In the genomic region with DNA sequence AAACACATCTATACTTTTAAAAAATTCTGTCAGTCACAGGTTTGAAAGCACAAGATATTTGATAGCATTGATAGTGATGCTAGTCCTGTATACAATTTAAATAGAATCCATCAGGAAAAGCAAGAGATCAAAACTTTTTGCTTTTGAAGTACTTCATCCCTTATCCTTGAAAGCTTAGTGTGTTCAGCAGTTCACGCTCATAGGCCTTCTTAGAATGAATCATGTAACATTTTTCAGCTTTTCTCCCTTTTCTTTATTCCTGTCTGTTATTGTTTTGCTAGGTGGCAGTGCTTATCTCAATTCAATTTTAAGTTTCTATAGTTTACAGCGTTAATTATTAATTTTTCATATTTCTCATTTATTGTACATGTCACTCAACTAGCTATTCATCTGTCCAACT, we compare ENCODE assay signal across 24 cellular contexts.
"Had no signal": no experiment of that assay in that cellular context is flagged by ENCODE, and none has a peak within 500 bp of the region (broad histone marks: within the 10 kb centered on the region; RNA-seq: fewer than 3 reads in every experiment).

No MANE protein-coding gene starts in this region.

- H3K9me3 ChIP-seq: left lung, pancreas, prostate gland, stomach, testis, thyroid gland, transverse colon, upper lobe of left lung, vagina had no signal

- H3K27ac ChIP-seq: left lung, pancreas, prostate gland, skin epidermis, stomach, testis, thyroid gland, transverse colon, upper lobe of left lung, vagina had no signal

- H3K4me3 ChIP-seq: left lung, lung, pancreas, prostate gland, skin epidermis, stomach, testis, thyroid gland, transverse colon, upper lobe of left lung, vagina had no signal

- H3K4me1 ChIP-seq: left lung, pancreas, prostate gland, testis, thyroid gland, transverse colon, upper lobe of left lung, vagina had no signal

- H3K27me3 ChIP-seq: left lung, pancreas, stomach, testis, thyroid gland, transverse colon, upper lobe of left lung, vagina had no signal

- DNase-seq: kidney glomerular epithelial cell; left colon; left lung; naive thymus-derived CD8-positive, alpha-beta T cell; nucleus accumbens; pancreas; posterior cingulate gyrus; retina; right cardiac atrium; stimulated activated CD4-positive, alpha-beta T cell treated with anti-CD3 and anti-CD28 coated beads, Interleukin-12 subunit alpha, Interleukin-12 subunit beta, amount 100 ng/mL, for 4 hours; stimulated activated CD4-positive, alpha-beta T cell treated with anti-CD3 and anti-CD28 coated beads, Interleukin-15, amount 100 ng/mL, for 24 hours; stimulated activated CD4-positive, alpha-beta T cell treated with anti-CD3 and anti-CD28 coated beads, Interleukin-2, amount 100 ng/mL, for 24 hours; stimulated activated CD4-positive, alpha-beta T cell treated with anti-CD3 and anti-CD28 coated beads, Interleukin-4, amount 100 ng/mL, for 1 hour; stimulated activated naive B cell treated with anti-CD40 and anti-IgM and Interleukin-4, amounts not matched to agents 10 μg/mL and 1 μg/mL and 100 μg/mL, for 72 hours; stimulated activated naive CD8-positive, alpha-beta T cell treated with anti-CD3 and anti-CD28 coated beads, Interleukin-15, Interleukin-2, amounts not matched to agents 100 U/mL and 50 U/mL, for 24 hours; stomach; testis; thyroid gland; transverse colon; upper lobe of left lung had no signal

- H3K36me3 ChIP-seq: left lung, pancreas, prostate gland, thyroid gland, transverse colon, upper lobe of left lung, vagina had no signal

- ATAC-seq: left colon; left lung; naive thymus-derived CD8-positive, alpha-beta T cell; pancreas; right cardiac atrium; stimulated activated naive B cell treated with anti-CD40 and anti-IgM and Interleukin-4, amounts not matched to agents 10 μg/mL and 1 μg/mL and 100 μg/mL, for 72 hours; stimulated activated naive CD8-positive, alpha-beta T cell treated with anti-CD3 and anti-CD28 coated beads, Interleukin-15, Interleukin-2, amounts not matched to agents 100 U/mL and 50 U/mL, for 24 hours had no signal
